In the genomic region with DNA sequence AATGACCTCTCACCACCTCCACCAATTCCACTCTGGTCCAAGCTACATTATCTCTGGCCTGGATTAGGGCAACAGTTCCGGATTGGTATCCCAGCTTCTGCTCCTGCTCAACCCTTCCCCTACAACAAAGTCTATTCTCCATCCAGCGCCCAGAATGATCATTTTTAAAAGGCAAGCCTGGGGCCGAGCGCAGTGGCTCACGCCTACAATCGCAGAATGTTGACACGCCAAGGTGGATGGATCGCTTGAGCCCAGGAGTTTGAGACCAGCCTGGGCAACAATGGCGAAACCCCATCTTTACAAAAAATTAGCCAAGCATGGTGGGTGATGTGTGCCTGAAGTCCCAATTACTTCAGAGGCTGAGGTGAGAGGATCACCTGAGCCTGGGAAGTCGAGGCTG, we compare ENCODE assay signal across 11 cellular contexts. TPM values are rescaled to one million over a fixed set of nuclear protein-coding genes. Genes with fewer than 3 reads are reported as not detected.
DNase-seq lines count a peak whose midpoint lies in the region; ATAC-seq and TF ChIP-seq lines count a peak whose summit lies in the region.
"Had no signal": no experiment of that assay in that cellular context is flagged by ENCODE, and none has a peak within 500 bp of the region (broad histone marks: within the 10 kb centered on the region; RNA-seq: fewer than 3 reads in every experiment).

No MANE protein-coding gene starts in this region.

- CTCF ChIA-PET in T-cell (lab: Charles Lee), result interaction anchor here in 1 of 2 donors (2.2 kb wide), 1 partner anchor 108 kb away, joined by 32 read pairs; no protein-coding TSS in a partner anchor

- peak overlapping the region; percentile 26 to 99 (median 63) for H3K4me3 Mint-ChIP-seq in T-cell
- H3K4me3 Mint-ChIP-seq in stimulated activated memory B cell treated with anti-CD40 and anti-IgM and Interleukin-4, amounts not matched to agents 10 μg/mL and 1 μg/mL and 100 μg/mL, for 72 hours, result peak overlapping the region; percentile 73

- H3K9me3 Mint-ChIP-seq in T-cell, result no peaks in the 10 kb centered on the region
- H3K9me3 Mint-ChIP-seq in stimulated activated memory B cell treated with anti-CD40 and anti-IgM and Interleukin-4, amounts not matched to agents 10 μg/mL and 1 μg/mL and 100 μg/mL, for 72 hours, result no peaks in the 10 kb centered on the region

- H3K36me3 Mint-ChIP-seq in T-cell, result peaks cover 2% of the 10 kb centered on the region
- H3K36me3 Mint-ChIP-seq in stimulated activated memory B cell treated with anti-CD40 and anti-IgM and Interleukin-4, amounts not matched to agents 10 μg/mL and 1 μg/mL and 100 μg/mL, for 72 hours, result peaks cover 15% of the 10 kb centered on the region

- DNase-seq in SIG-M5 treated with dmso at 0.1 percent for 504 hours (lab: John Stamatoyannopoulos, UW; ENCODE audit: unreplicated experiment) (peak; percentile 53), SIG-M5 (lab: John Stamatoyannopoulos, UW) (no peak), T-cell (no peak), fibroblast of villous mesenchyme (ENCODE audit: low read depth) (no peak), NCI-H2107 (lab: John Stamatoyannopoulos, UW) (no peak)
- DNase-seq: 8988T; effector CD4-positive, alpha-beta T cell; NCI-H226 had no signal

- H3K27me3 Mint-ChIP-seq in T-cell, result no peaks in the 10 kb centered on the region
- H3K27me3 Mint-ChIP-seq in stimulated activated memory B cell treated with anti-CD40 and anti-IgM and Interleukin-4, amounts not matched to agents 10 μg/mL and 1 μg/mL and 100 μg/mL, for 72 hours, result no peaks in the 10 kb centered on the region

- ATAC-seq in T-cell (replicated peaks in 1 of 4) (no peak), HG03442 (IDR thresholded peaks at IDR 0.05; ENCODE audit: unreplicated experiment) (no peak), GM19463 (IDR thresholded peaks at IDR 0.05; ENCODE audit: unreplicated experiment) (no peak)
- ATAC-seq in stimulated activated memory B cell treated with anti-CD40 and anti-IgM and Interleukin-4, amounts not matched to agents 10 μg/mL and 1 μg/mL and 100 μg/mL, for 72 hours, result no peak

- H3K4me1 Mint-ChIP-seq in T-cell, result peaks cover 48 to 57% (median 55%) of the 10 kb centered on the region in 3 donors
- H3K4me1 Mint-ChIP-seq in stimulated activated memory B cell treated with anti-CD40 and anti-IgM and Interleukin-4, amounts not matched to agents 10 μg/mL and 1 μg/mL and 100 μg/mL, for 72 hours, result peaks cover 51% of the 10 kb centered on the region

- POLR2A ChIA-PET in T-cell (lab: Charles Lee), result interaction anchor here (0.6 to 1.7 kb wide), 4 partner anchors 9 to 148 kb away, joined by 3 to 9 read pairs (median 4); no protein-coding TSS in a partner anchor

- no peak for TF ChIP-seq CTCF in fibroblast of villous mesenchyme (IDR thresholded peaks at IDR 0.05; ENCODE audit: insufficient read depth, low read depth, low read length)

- peak overlapping the region in 1 of 2 donors; percentile 29 for H3K27ac Mint-ChIP-seq in T-cell
- peak overlapping the region; percentile 96 for H3K27ac Mint-ChIP-seq in stimulated activated memory B cell treated with anti-CD40 and anti-IgM and Interleukin-4, amounts not matched to agents 10 μg/mL and 1 μg/mL and 100 μg/mL, for 72 hours

- peak overlapping the region; percentile 92 for H3K4me3 ChIP-seq in fibroblast of villous mesenchyme (ENCODE audit: low read depth, low read length)

RNA-seq across cellular contexts. Expression of a gene that starts 2.2 kb away (rescaled TPM):
- total RNA-seq in T-cell (10 to 100 TPM; 19.7 to 37.9 (median 29.1) TPM), fibroblast of villous mesenchyme (56.7 and 88.9 TPM in 2 replicates)
